In genomic region chr4:137310593-137311490, GRCh38 we compare ENCODE assay signal across 11 cellular contexts.
DNase-seq lines count a peak whose midpoint lies in the region; ATAC-seq, FAIRE-seq and TF ChIP-seq lines count a peak whose summit lies in the region.
"Had no signal": no experiment of that assay in that cellular context is flagged by ENCODE, and none has a peak within 500 bp of the region (broad histone marks: within the 10 kb centered on the region; RNA-seq: fewer than 3 reads in every experiment).

No MANE protein-coding gene starts in this region.

- in situ Hi-C loops in GM13976 (cut with MboI; ENCODE audit: low sequenced_read_pairs, unreplicated experiment): no loop called here

- H3K4me1 ChIP-seq in SJSA1 (replicated peaks): peaks cover 19% of the 10 kb centered on the region
- peaks cover 8% of the 10 kb centered on the region for H3K4me1 ChIP-seq in smooth muscle cell (ENCODE audit: low read depth)
- no peaks in the 10 kb centered on the region for H3K4me1 ChIP-seq in small intestine (ENCODE audit: control insufficient read depth in 2 of 2, insufficient read depth in 1 of 2, low read depth in 1 of 2, low read length in 1 of 2)

- H3K9ac ChIP-seq in smooth muscle cell (ENCODE audit: low read depth): no peak overlapping the region

- no peak for TF ChIP-seq CTCF in fibroblast of pulmonary artery (IDR thresholded peaks at IDR 0.05; ENCODE audit: low read length, missing control alignments)
- TF ChIP-seq CTCF in smooth muscle cell (IDR thresholded peaks at IDR 0.05; ENCODE audit: borderline replicate concordance, insufficient read depth, poor library complexity, severe bottlenecking): no peak
- no peak for TF ChIP-seq CTCF in GM13976 (IDR thresholded peaks at IDR 0.05; ENCODE audit: borderline replicate concordance, control extremely low read depth, extremely low read depth, insufficient read depth, missing control alignments)

- FAIRE-seq in small intestine (lab: Jason Lieb, UNC): no peak
- FAIRE-seq: GM19239 had no signal

- H3K27me3 ChIP-seq in SJSA1 (replicated peaks) (no peaks in the 10 kb centered on the region), smooth muscle cell (ENCODE audit: low read depth) (no peaks in the 10 kb centered on the region), small intestine (ENCODE audit: control insufficient read depth in 2 of 2, insufficient read depth in 2 of 2, low read length in 2 of 2) (no peaks in the 10 kb centered on the region)

- DNase-seq in EL: peak; percentile 78
- peak in 1 of 2 experiments; percentile 75 for DNase-seq in SJSA1 (ENCODE audit: low read depth in 1 of 2, low spot score in 2 of 2)
- DNase-seq in fibroblast of pulmonary artery (ENCODE audit: low read depth): peak; percentile 84
- DNase-seq in smooth muscle cell (lab: John Stamatoyannopoulos, UW; ENCODE audit: unreplicated experiment): no peak
- DNase-seq in small intestine: no peak
- no peak for DNase-seq in GM13976 (ENCODE audit: low spot score)
- DNase-seq in HT-29 (ENCODE audit: low spot score): no peak
- DNase-seq: activated CD4-positive, alpha-beta T cell treated with anti-CD3 and anti-CD28 coated beads, Interleukin-2, amount 50 U/mL, for 1 hour; GDM1 had no signal

- H3K4me2 ChIP-seq in smooth muscle cell: peak overlapping the region; percentile 68

- ATAC-seq in GM19455 (IDR thresholded peaks at IDR 0.05; ENCODE audit: unreplicated experiment): no peak

- peaks cover 17% of the 10 kb centered on the region for H3F3A ChIP-seq in smooth muscle cell (ENCODE audit: low read depth)

- 26% methylated on average over 3 of the region's 3 CpGs for WGBS in smooth muscle cell (ENCODE audit: low lambda C conversion rate)
- 43 to 61% (median 47%) methylated on average over 3 of the region's 3 CpGs for WGBS in small intestine, 3 donors

- peak overlapping the region; percentile 4 for H2AFZ ChIP-seq in smooth muscle cell (ENCODE audit: low read depth)

- H4K20me1 ChIP-seq in smooth muscle cell (ENCODE audit: low read depth): no peaks in the 10 kb centered on the region

- peak overlapping the region; percentile 59 for H3K27ac ChIP-seq in SJSA1
- peak overlapping the region; percentile 82 for H3K27ac ChIP-seq in smooth muscle cell (ENCODE audit: low read depth)
- no peak overlapping the region for H3K27ac ChIP-seq in small intestine (ENCODE audit: low read depth in 1 of 2, low read length in 1 of 2)

- H3K36me3 ChIP-seq in SJSA1 (no peaks in the 10 kb centered on the region), smooth muscle cell (ENCODE audit: low read depth) (no peaks in the 10 kb centered on the region), small intestine (ENCODE audit: control insufficient read depth in 2 of 2, insufficient read depth in 2 of 2, low read length in 2 of 2) (no peaks in the 10 kb centered on the region)

- H3K4me3 ChIP-seq in SJSA1: no peak overlapping the region
- H3K4me3 ChIP-seq in fibroblast of pulmonary artery (replicated peaks; ENCODE audit: low read depth, low read length): no peak overlapping the region
- H3K4me3 ChIP-seq in smooth muscle cell: no peak overlapping the region
- H3K4me3 ChIP-seq in small intestine (ENCODE audit: low read depth in 1 of 2, low read length in 2 of 2): no peak overlapping the region

- no peaks in the 10 kb centered on the region for H3K9me3 ChIP-seq in SJSA1 (replicated peaks)
- no peaks in the 10 kb centered on the region for H3K9me3 ChIP-seq in smooth muscle cell (replicated peaks; ENCODE audit: low read depth)
- no peaks in the 10 kb centered on the region for H3K9me3 ChIP-seq in small intestine (ENCODE audit: control insufficient read depth, low read depth)

- no peaks in the 10 kb centered on the region for H3K79me2 ChIP-seq in smooth muscle cell (ENCODE audit: low read depth)

Comparison
In these comparisons a context has a peak if more than half of its experiments do, and no peak if none do; other contexts are left out.
1. DNase-seq: peak in EL (single experiment) and fibroblast of pulmonary artery (single experiment); none in smooth muscle cell (single experiment), small intestine (single experiment), GM13976 (single experiment) and HT-29 (single experiment).
2. H3K27ac ChIP-seq: peak in SJSA1 (single experiment) and smooth muscle cell (single experiment); none in small intestine (0 of 2).